ENCODE assay signal across 8 cellular contexts in genomic region chr15:60396560-60396963, GRCh38. TPM values are rescaled to one million over a fixed set of nuclear protein-coding genes. Genes with fewer than 3 reads are reported as not detected.
DNase-seq lines count a peak whose midpoint lies in the region; ATAC-seq and TF ChIP-seq lines count a peak whose summit lies in the region.

No MANE protein-coding gene starts in this region.

- H3K27me3 ChIP-seq in heart right ventricle (no peaks in the 10 kb centered on the region), body of pancreas (no peaks in the 10 kb centered on the region), aorta (ENCODE audit: control insufficient read depth in 1 of 2, insufficient read depth in 2 of 2, low read length in 1 of 2) (no peaks in the 10 kb centered on the region)

- peak overlapping the region; percentile 80 for H3K4me3 Mint-ChIP-seq in memory B cell

- TF ChIP-seq CTCF in heart right ventricle (IDR thresholded peaks at IDR 0.05), result no peak
- no peak for TF ChIP-seq CTCF in body of pancreas (IDR thresholded peaks at IDR 0.05)

- H3K4me1 Mint-ChIP-seq in memory B cell, result peaks cover 34% of the 10 kb centered on the region

- intact Hi-C loops in heart right ventricle (cut with DNase I) (loop anchor here in 6 of 10 donors (2.0 to 5.0 kb wide), 3 partner anchors 26 to 36 kb away; no protein-coding TSS in a partner anchor), Right ventricle myocardium superior (cut with DNase I) (loop anchor here (5.0 kb wide), 1 partner anchor 34 kb away; no protein-coding TSS in a partner anchor), body of pancreas (cut with DNase I) (no loop called here), aorta (cut with DNase I) (loop anchor here (5.0 kb wide), 1 partner anchor 34 kb away; no protein-coding TSS in a partner anchor)

- ATAC-seq in heart right ventricle (no peak), Right ventricle myocardium superior (ENCODE audit: poor library complexity) (no peak), body of pancreas (no peak), memory B cell (ENCODE audit: low read depth) (no peak), aorta (ENCODE audit: low FRiP score) (no peak), HG03432 (IDR thresholded peaks at IDR 0.05; ENCODE audit: unreplicated experiment) (no peak), GM19324 (IDR thresholded peaks at IDR 0.05; ENCODE audit: low FRiP score, unreplicated experiment) (no peak)

- 38% methylated on average over 5 of the region's 5 CpGs for WGBS in heart right ventricle, 2 donors
- WGBS in body of pancreas, 2 donors, result 50 to 57% methylated on average over 5 of the region's 5 CpGs
- 3 to 4% methylated on average over 5 of the region's 5 CpGs for WGBS in aorta, 2 donors

- H3K9me3 ChIP-seq in heart right ventricle, result no peaks in the 10 kb centered on the region
- H3K9me3 ChIP-seq in body of pancreas, result no peaks in the 10 kb centered on the region
- H3K9me3 ChIP-seq in aorta (ENCODE audit: control insufficient read depth, low read length), result no peaks in the 10 kb centered on the region

- H3K36me3 Mint-ChIP-seq in memory B cell, result peaks cover 9% of the 10 kb centered on the region

- H3K27ac Mint-ChIP-seq in memory B cell, result peak overlapping the region; percentile 95

- peaks cover 19 to 66% (median 54%) of the 10 kb centered on the region in 9 donors for H3K4me1 ChIP-seq in heart right ventricle
- H3K4me1 ChIP-seq in body of pancreas, result peaks cover 58% of the 10 kb centered on the region
- no peaks in the 10 kb centered on the region for H3K4me1 ChIP-seq in aorta (ENCODE audit: control insufficient read depth in 1 of 2, insufficient read depth in 2 of 2, low read length in 2 of 2)

- H3K9me3 Mint-ChIP-seq in memory B cell, result no peaks in the 10 kb centered on the region

- H3K36me3 ChIP-seq in heart right ventricle (peaks cover 0 to 33% (median 3%) of the 10 kb centered on the region in 9 donors), body of pancreas (replicated peaks in 1 of 2; ENCODE audit: insufficient read depth in 1 of 2, low read depth in 2 of 2) (no peaks in the 10 kb centered on the region), aorta (ENCODE audit: control insufficient read depth in 1 of 2, insufficient read depth in 2 of 2, low read length in 1 of 2) (no peaks in the 10 kb centered on the region)

- H3K27ac ChIP-seq in heart right ventricle (peak overlapping the region; percentile 44 to 98 (median 96)), body of pancreas (peak overlapping the region; percentile 83 to 98 (median 96)), aorta (ENCODE audit: low read depth in 1 of 2, low read length in 2 of 2) (peak overlapping the region; percentile 98 to 100)

- no peak for TF ChIP-seq POLR2A in body of pancreas (IDR thresholded peaks at IDR 0.05)

- no peak for DNase-seq in heart right ventricle
- no peak for DNase-seq in Right ventricle myocardium superior
- DNase-seq in body of pancreas, result no peak
- DNase-seq in memory B cell (ENCODE audit: low spot score in 2 of 2), result no peak
- no peak for DNase-seq in aorta
- DNase-seq in NCI-H446 treated with DMSO at 0.1 percent for 48 hours (lab: John Stamatoyannopoulos, UW), result no peak

- peak overlapping the region; percentile 59 to 94 (median 88) for H3K4me3 ChIP-seq in heart right ventricle
- H3K4me3 ChIP-seq in body of pancreas, result peak overlapping the region in 1 of 2 donors; percentile 91
- H3K4me3 ChIP-seq in aorta (ENCODE audit: low read length in 2 of 2), result peak overlapping the region; percentile 88 to 90

- H3K27me3 Mint-ChIP-seq in memory B cell, result no peaks in the 10 kb centered on the region

RNA-seq across cellular contexts. Expression of gene ANXA2, which starts 1.2 kb away (rescaled TPM):
- total RNA-seq in heart right ventricle (100 to 1,000 TPM in 9 of 10 donors, 10 to 100 TPM in 1; 98.7 to 341 (median 123) TPM), Right ventricle myocardium superior (157 TPM), body of pancreas (100 to 1,000 TPM; 265 to 341 TPM), aorta (100 to 1,000 TPM; 699 to 767 TPM)
- polyA plus RNA-seq in heart right ventricle (100 to 1,000 TPM; 166 to 539 TPM), aorta (1,000 to 10,000 TPM in 1 of 2 donors, 100 to 1,000 TPM in 1; 827 to 1,029 TPM)
